In the genomic region with DNA sequence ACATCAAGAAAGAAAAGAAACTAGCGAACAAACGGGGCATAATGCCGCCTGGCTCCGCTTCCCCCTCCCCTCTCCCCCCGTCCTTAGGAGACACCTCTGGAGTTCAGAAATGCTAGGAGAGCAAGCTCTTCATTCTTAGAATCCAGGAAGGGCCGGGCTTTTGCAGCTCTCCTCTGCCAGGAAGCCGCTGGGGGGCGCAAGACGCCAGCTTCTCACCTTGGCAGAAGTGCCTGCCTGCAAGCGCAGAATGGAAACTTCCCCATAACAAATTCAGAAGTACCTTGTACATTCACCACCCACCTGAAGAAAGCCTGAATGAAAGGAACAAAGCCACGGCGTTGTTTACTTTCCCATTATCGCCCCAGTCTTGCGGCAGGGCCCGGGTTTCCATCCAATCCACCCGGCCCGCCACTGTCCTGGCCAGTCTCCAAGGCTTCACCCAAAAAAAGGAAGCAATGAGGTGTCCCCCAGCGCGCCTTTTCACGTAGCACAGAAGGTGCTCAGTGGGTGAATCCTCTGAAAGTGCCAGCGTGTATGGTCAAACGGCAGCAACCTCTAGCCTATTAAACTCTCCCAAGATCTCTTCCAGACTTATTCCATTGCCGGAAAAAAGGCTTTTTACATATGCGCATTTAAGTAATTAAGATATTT, we compare ENCODE assay signal across 9 cellular contexts. TPM values are rescaled to one million over a fixed set of nuclear protein-coding genes. Genes with fewer than 3 reads are reported as not detected.
A peak's percentile ranks its signal among the peaks of the same experiment; 100 is the strongest.
DNase-seq lines count a peak whose midpoint lies in the region; ATAC-seq, FAIRE-seq and TF ChIP-seq lines count a peak whose summit lies in the region.
"Had no signal": no experiment of that assay in that cellular context is flagged by ENCODE, and none has a peak within 500 bp of the region (broad histone marks: within the 10 kb centered on the region; RNA-seq: fewer than 3 reads in every experiment).

No MANE protein-coding gene starts in this region.

- DNase-seq in A172 (ENCODE audit: low spot score) = peak; percentile 86
- peak; percentile 56 for DNase-seq in GM19240 (ENCODE audit: insufficient read length, low spot score)
- DNase-seq in NCI-H1417 (lab: John Stamatoyannopoulos, UW) = peak; percentile 87 to 98 (median 93)
- peak; percentile 37 to 74 for DNase-seq in SW 1271 (lab: John Stamatoyannopoulos, UW)
- peak; percentile 82 for DNase-seq in activated naive CD8-positive, alpha-beta T cell treated with anti-CD3 and anti-CD28 coated beads, Interleukin-2, amount 50 U/mL, for 16 hours (ENCODE audit: low read depth, low spot score)
- peak; percentile 88 to 92 (median 89) for DNase-seq in heart left ventricle
- DNase-seq in pancreas = peak; percentile 88 to 97 (median 93)

- TF ChIP-seq POLR2A in heart left ventricle (IDR thresholded peaks at IDR 0.05) = no peak

- intact Hi-C loops in heart left ventricle (cut with DNase I) (loop anchor here (1.0 to 10.0 kb wide), 20 partner anchors 62 to 500 kb away; no protein-coding TSS in a partner anchor), pancreas (cut with DNase I) (loop anchor here in 2 of 3 donors (2.0 to 10.0 kb wide), 4 partner anchors 319 to 499 kb away; no protein-coding TSS in a partner anchor)

- peak overlapping the region in 11 of 12 donors; percentile 1 to 95 (median 86) for H3K4me3 ChIP-seq in heart left ventricle
- peak overlapping the region in 3 of 4 donors; percentile 20 to 97 (median 88) for H3K4me3 ChIP-seq in pancreas
- H3K4me3 ChIP-seq in thymus (ENCODE audit: low read length) = peak overlapping the region; percentile 38

- peak; percentile 16 to 53 (median 32) for ATAC-seq in heart left ventricle
- peak; percentile 33 to 68 (median 56) for ATAC-seq in pancreas

- peak overlapping the region in 9 of 12 donors; percentile 8 to 98 (median 95) for H3K27ac ChIP-seq in heart left ventricle
- H3K27ac ChIP-seq in pancreas = peak overlapping the region in 3 of 4 donors; percentile 44 to 73 (median 68)
- no peak overlapping the region for H3K27ac ChIP-seq in thymus (ENCODE audit: low read depth)

- H3K4me1 ChIP-seq in heart left ventricle (peaks cover 6 to 48% (median 33%) of the 10 kb centered on the region in 12 donors), pancreas (peaks cover 5 to 16% (median 15%) of the 10 kb centered on the region in 3 donors), thymus (ENCODE audit: control insufficient read depth, insufficient read depth, low read length) (peaks cover 30% of the 10 kb centered on the region)

- no peaks in the 10 kb centered on the region for H3K9me3 ChIP-seq in heart left ventricle
- no peaks in the 10 kb centered on the region for H3K9me3 ChIP-seq in pancreas
- no peaks in the 10 kb centered on the region for H3K9me3 ChIP-seq in thymus (ENCODE audit: control insufficient read depth)

- 1 to 5% (median 3%) methylated on average over 21 to 24 of the region's 24 CpGs for WGBS in heart left ventricle, 4 donors
- 1 to 2% methylated on average over 24 of the region's 24 CpGs for WGBS in pancreas, 2 donors
- WGBS in thymus = 1% methylated on average over 24 of the region's 24 CpGs

- TF ChIP-seq CTCF in heart left ventricle (IDR thresholded peaks at IDR 0.05) (peak; percentile 79 to 90 (median 85)), pancreas (IDR thresholded peaks at IDR 0.05) (peak; percentile 68 to 76 (median 72))

- H3K27me3 ChIP-seq in heart left ventricle (peaks cover 0 to 3% (median 0%) of the 10 kb centered on the region in 9 donors), pancreas (no peaks in the 10 kb centered on the region), thymus (ENCODE audit: control insufficient read depth, insufficient read depth) (peaks cover 38% of the 10 kb centered on the region)

- FAIRE-seq in pancreas (lab: Jason Lieb, UNC) = no peak
- FAIRE-seq: G401.6 had no signal

- H3K36me3 ChIP-seq in heart left ventricle (peaks cover 0 to 3% (median 0%) of the 10 kb centered on the region in 9 donors), pancreas (no peaks in the 10 kb centered on the region), thymus (ENCODE audit: control insufficient read depth, insufficient read depth) (no peaks in the 10 kb centered on the region)

RNA-seq across cellular contexts. Expression of gene GADD45G, which starts 1.7 kb away (rescaled TPM):
- total RNA-seq in A172 (2014; rRNA removed; shearing (Covaris generic)) = 6.0 and 10.2 TPM in 2 replicates
- total RNA-seq in heart left ventricle (10 to 100 TPM in 8 of 9 donors, 1 to 10 TPM in 1; 9.9 to 45.5 (median 13.2) TPM), pancreas (10 to 100 TPM in 5 of 6 donors, 1 to 10 TPM in 1; 9.5 to 39.6 (median 19.0) TPM)
- polyA plus RNA-seq in heart left ventricle (100 to 1,000 TPM in 1 of 2 donors, 10 to 100 TPM in 1; 37.3 to 118 TPM), pancreas (100 to 1,000 TPM; 126 to 220 TPM), thymus (21.0 TPM)

Comparison
In these comparisons a context has a peak if more than half of its experiments do, and no peak if none do; other contexts are left out.
1. H3K4me3 ChIP-seq: peak in every context shown above with its lines; median percentile 88 in pancreas; 86 in heart left ventricle; 38 in thymus.